ENCODE assay signal across 13 cellular contexts in the genomic region with DNA sequence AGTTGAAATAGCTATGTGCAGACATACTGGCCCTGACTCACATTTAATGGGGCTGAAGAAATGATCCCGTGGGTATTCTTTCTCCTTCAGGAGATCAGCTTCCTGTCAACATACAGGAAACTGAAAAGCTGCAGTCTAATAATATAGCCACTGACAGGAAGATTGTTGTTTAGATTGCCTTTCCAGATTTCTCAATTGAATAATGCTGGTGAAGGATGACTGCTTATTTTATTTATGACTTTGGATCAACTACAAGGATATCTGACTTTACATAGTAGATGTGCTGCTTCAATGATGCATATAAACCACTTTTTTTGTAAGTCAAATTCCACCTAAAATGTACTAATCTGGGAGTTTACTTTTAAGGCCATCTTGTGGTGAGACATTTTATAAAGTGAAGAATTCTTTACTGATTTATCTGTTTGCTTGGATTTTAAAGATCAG.
DNase-seq lines count a peak whose midpoint lies in the region; ATAC-seq, FAIRE-seq and TF ChIP-seq lines count a peak whose summit lies in the region.
"Had no signal": no experiment of that assay in that cellular context is flagged by ENCODE, and none has a peak within 500 bp of the region (broad histone marks: within the 10 kb centered on the region; RNA-seq: fewer than 3 reads in every experiment).

No MANE protein-coding gene starts in this region.

- H3K27ac ChIP-seq in mammary epithelial cell (ENCODE audit: insufficient read depth, low read depth, low read length) (no peak overlapping the region), subcutaneous abdominal adipose tissue (ENCODE audit: low read depth, low read length) (peak overlapping the region; percentile 25), kidney (ENCODE audit: low read depth in 2 of 2, low read length in 2 of 2) (no peak overlapping the region)
- H3K27ac ChIP-seq: upper lobe of left lung had no signal

- no peaks in the 10 kb centered on the region for H3K79me2 ChIP-seq in mammary epithelial cell (ENCODE audit: insufficient read depth, low read length)

- no peaks in the 10 kb centered on the region for H3K9me3 ChIP-seq in mammary epithelial cell (replicated peaks; ENCODE audit: insufficient read depth, low read length)
- no peaks in the 10 kb centered on the region for H3K9me3 ChIP-seq in subcutaneous abdominal adipose tissue (ENCODE audit: control insufficient read depth in 5 of 5, low read length in 5 of 5)
- no peaks in the 10 kb centered on the region for H3K9me3 ChIP-seq in kidney (ENCODE audit: control insufficient read depth in 1 of 2, low read length in 2 of 2)
- H3K9me3 ChIP-seq: upper lobe of left lung had no signal

- in situ Hi-C loops in mammary epithelial cell (cut with MboI; ENCODE audit: low sequenced_read_pairs in 2 of 2) = no loop called here

- peak; percentile 5 for TF ChIP-seq CTCF in MCF 10A (IDR thresholded peaks at IDR 0.05; ENCODE audit: unreplicated experiment)
- no peak for TF ChIP-seq CTCF in mammary epithelial cell (conservative IDR thresholded peaks at IDR 0.05 in 1 of 2, IDR thresholded peaks at IDR 0.05 in 1 of 2; ENCODE audit: extremely low read depth in 1 of 2, insufficient read depth in 1 of 2, low read depth in 1 of 2, low read length in 2 of 2)
- TF ChIP-seq CTCF in fibroblast of the aortic adventitia (IDR thresholded peaks at IDR 0.05; ENCODE audit: insufficient read depth, low read length) = no peak
- no peak for TF ChIP-seq CTCF in kidney (IDR thresholded peaks at IDR 0.05; ENCODE audit: borderline replicate concordance, extremely low read depth, insufficient read depth)

- H3K27me3 Mint-ChIP-seq in MCF 10A (ENCODE audit: insufficient read depth, unreplicated experiment) = no peaks in the 10 kb centered on the region

- DNase-seq in MCF 10A (ENCODE audit: unreplicated experiment) = peak; percentile 45
- no peak for DNase-seq in mammary epithelial cell
- peak; percentile 79 for DNase-seq in fibroblast of the aortic adventitia (ENCODE audit: low read depth)
- DNase-seq in kidney = no peak
- no peak for DNase-seq in stimulated activated CD4-positive, alpha-beta T cell treated with anti-CD3 and anti-CD28 coated beads, Interleukin-2, amount 100 ng/mL, for 48 hours
- DNase-seq: 8988T; activated T-cell treated with anti-CD3 and anti-CD28 coated beads for 4 hours; MV-4-11; NK-92 treated with Interleukin-12 subunit alpha and Interleukin-12 subunit beta, amount 100 ng/mL, for 24 hours; upper lobe of left lung had no signal

- H3K36me3 ChIP-seq in mammary epithelial cell (ENCODE audit: insufficient read depth, low read length) (no peaks in the 10 kb centered on the region), subcutaneous abdominal adipose tissue (ENCODE audit: control insufficient read depth in 5 of 5, insufficient read depth in 5 of 5, low read length in 5 of 5) (no peaks in the 10 kb centered on the region), kidney (ENCODE audit: control insufficient read depth in 1 of 2, insufficient read depth in 2 of 2, low read length in 2 of 2) (no peaks in the 10 kb centered on the region)
- H3K36me3 ChIP-seq: upper lobe of left lung had no signal

- peaks cover 41% of the 10 kb centered on the region for H3K4me1 Mint-ChIP-seq in MCF 10A (ENCODE audit: insufficient read depth, unreplicated experiment)

- H3K4me1 ChIP-seq in mammary epithelial cell (ENCODE audit: insufficient read depth, low read length) (peaks cover 15% of the 10 kb centered on the region), subcutaneous abdominal adipose tissue (ENCODE audit: control insufficient read depth in 5 of 5, insufficient read depth in 5 of 5, low read length in 5 of 5) (peaks cover 0 to 24% (median 9%) of the 10 kb centered on the region in 5 donors), kidney (ENCODE audit: control insufficient read depth in 1 of 2, insufficient read depth in 1 of 2, low read depth in 1 of 2, low read length in 2 of 2) (peaks cover 0 to 11% of the 10 kb centered on the region in 2 donors)

- H3K27me3 ChIP-seq in mammary epithelial cell (ENCODE audit: insufficient read depth, low read length) (no peaks in the 10 kb centered on the region), subcutaneous abdominal adipose tissue (ENCODE audit: control insufficient read depth in 5 of 5, insufficient read depth in 4 of 5, low read length in 5 of 5) (no peaks in the 10 kb centered on the region)
- H3K27me3 ChIP-seq: upper lobe of left lung had no signal

- H2AFZ ChIP-seq in mammary epithelial cell (ENCODE audit: low read depth, low read length) = no peak overlapping the region

- ATAC-seq in SK-N-SH treated with all-trans-retinoic acid at 6 μM for 48 hours (peak; percentile 83), HG02623 (IDR thresholded peaks at IDR 0.05; ENCODE audit: unreplicated experiment) (no peak)

- POLR2A ChIA-PET in MCF 10A (lab: Yijun Ruan, JAX) = interaction anchor here (1.2 kb wide), 1 partner anchor 16 kb away, joined by 3 read pairs; no protein-coding TSS in a partner anchor

- no peaks in the 10 kb centered on the region for H3K36me3 Mint-ChIP-seq in MCF 10A (ENCODE audit: insufficient read depth, unreplicated experiment)

- H3K9ac ChIP-seq in mammary epithelial cell (ENCODE audit: insufficient read depth, low read length) (no peak overlapping the region), subcutaneous abdominal adipose tissue (ENCODE audit: low read length in 5 of 5) (no peak overlapping the region), kidney (ENCODE audit: low read length in 2 of 2) (no peak overlapping the region)

- H3K9me3 Mint-ChIP-seq in MCF 10A (ENCODE audit: unreplicated experiment) = peaks cover 16% of the 10 kb centered on the region

- H4K20me1 ChIP-seq in mammary epithelial cell (ENCODE audit: insufficient read depth, low read length) = no peaks in the 10 kb centered on the region

- no peak overlapping the region for H3K4me3 Mint-ChIP-seq in MCF 10A (ENCODE audit: unreplicated experiment)

- no peak overlapping the region for H3K4me3 ChIP-seq in mammary epithelial cell (replicated peaks in 1 of 3; ENCODE audit: insufficient read depth in 1 of 3, low read depth in 2 of 3, low read length in 3 of 3)
- H3K4me3 ChIP-seq in fibroblast of the aortic adventitia (ENCODE audit: low read depth, low read length) = no peak overlapping the region
- no peak overlapping the region for H3K4me3 ChIP-seq in subcutaneous abdominal adipose tissue (ENCODE audit: low read depth in 1 of 5, low read length in 5 of 5)
- H3K4me3 ChIP-seq in kidney (ENCODE audit: low read length in 2 of 2) = no peak overlapping the region
- H3K4me3 ChIP-seq: upper lobe of left lung had no signal

- WGBS in mammary epithelial cell (ENCODE audit: low coverage, missing lambda C conversion rate) = 100% methylated on average over 1 of the region's 1 CpG

- intact Hi-C loops in MCF 10A (cut with micrococcal nuclease) = no loop called here
- intact Hi-C loops in mammary epithelial cell (cut with micrococcal nuclease) = no loop called here
- intact Hi-C loops in kidney (cut with DNase I) = no loop called here

- dilution Hi-C loops in mammary epithelial cell (cut with HindIII; ENCODE audit: low sequenced_read_pairs) = no loop called here

- peak overlapping the region; percentile 54 for H3K27ac Mint-ChIP-seq in MCF 10A (ENCODE audit: low read depth, unreplicated experiment)

- no peak overlapping the region for H3K4me2 ChIP-seq in mammary epithelial cell (ENCODE audit: insufficient read depth, low read depth, low read length)

- CTCF ChIA-PET in MCF 10A (lab: Yijun Ruan, JAX) = interaction anchor here (0.6 to 1.2 kb wide), 3 partner anchors 18 to 168 kb away, joined by 3 to 4 read pairs (median 4); no protein-coding TSS in a partner anchor
- CTCF ChIA-PET in mammary epithelial cell (lab: Charles Lee; ENCODE audit: low non-redundant PET) = no interaction called here

- BruUV-seq in MCF 10A (replicated peaks; lab: Mats Ljungman, UMichigan) (no TSS peak), mammary epithelial cell (replicated peaks; lab: Mats Ljungman, UMichigan) (no TSS peak)

- FAIRE-seq in kidney (lab: Jason Lieb, UNC) = no peak

TF ChIP-seq in SK-N-SH treated with all-trans-retinoic acid at 6 μM for 48 hours, 23 proteins besides CTCF, POLR2A, EP300 and RAD21 (continues in another document):
- TF ChIP-seq TCF4 (CRISPR knock-in tag; IDR thresholded peaks at IDR 0.05; ENCODE audit: borderline replicate concordance) (no peak), ZNF8 (CRISPR knock-in tag; IDR thresholded peaks at IDR 0.05) (no peak), ISL1 (CRISPR knock-in tag; IDR thresholded peaks at IDR 0.05) (peak; percentile 89)
- TF ChIP-seq, protein P1, sequence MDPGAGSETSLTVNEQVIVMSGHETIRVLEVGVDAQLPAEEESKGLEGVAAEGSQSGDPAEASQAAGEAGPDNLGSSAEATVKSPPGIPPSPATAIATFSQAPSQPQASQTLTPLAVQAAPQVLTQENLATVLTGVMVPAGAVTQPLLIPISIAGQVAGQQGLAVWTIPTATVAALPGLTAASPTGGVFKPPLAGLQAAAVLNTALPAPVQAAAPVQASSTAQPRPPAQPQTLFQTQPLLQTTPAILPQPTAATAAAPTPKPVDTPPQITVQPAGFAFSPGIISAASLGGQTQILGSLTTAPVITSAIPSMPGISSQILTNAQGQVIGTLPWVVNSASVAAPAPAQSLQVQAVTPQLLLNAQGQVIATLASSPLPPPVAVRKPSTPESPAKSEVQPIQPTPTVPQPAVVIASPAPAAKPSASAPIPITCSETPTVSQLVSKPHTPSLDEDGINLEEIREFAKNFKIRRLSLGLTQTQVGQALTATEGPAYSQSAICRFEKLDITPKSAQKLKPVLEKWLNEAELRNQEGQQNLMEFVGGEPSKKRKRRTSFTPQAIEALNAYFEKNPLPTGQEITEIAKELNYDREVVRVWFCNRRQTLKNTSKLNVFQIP (CRISPR knock-in tag; IDR thresholded peaks at IDR 0.05; ENCODE audit: borderline replicate concordance, low read depth) = 0 out of 2 replicates have a peak, but pooled peaks have one; percentile 17
- TF ChIP-seq, protein P2, sequence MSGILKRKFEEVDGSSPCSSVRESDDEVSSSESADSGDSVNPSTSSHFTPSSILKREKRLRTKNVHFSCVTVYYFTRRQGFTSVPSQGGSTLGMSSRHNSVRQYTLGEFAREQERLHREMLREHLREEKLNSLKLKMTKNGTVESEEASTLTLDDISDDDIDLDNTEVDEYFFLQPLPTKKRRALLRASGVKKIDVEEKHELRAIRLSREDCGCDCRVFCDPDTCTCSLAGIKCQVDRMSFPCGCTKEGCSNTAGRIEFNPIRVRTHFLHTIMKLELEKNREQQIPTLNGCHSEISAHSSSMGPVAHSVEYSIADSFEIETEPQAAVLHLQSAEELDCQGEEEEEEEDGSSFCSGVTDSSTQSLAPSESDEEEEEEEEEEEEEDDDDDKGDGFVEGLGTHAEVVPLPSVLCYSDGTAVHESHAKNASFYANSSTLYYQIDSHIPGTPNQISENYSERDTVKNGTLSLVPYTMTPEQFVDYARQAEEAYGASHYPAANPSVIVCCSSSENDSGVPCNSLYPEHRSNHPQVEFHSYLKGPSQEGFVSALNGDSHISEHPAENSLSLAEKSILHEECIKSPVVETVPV (CRISPR knock-in tag; IDR thresholded peaks at IDR 0.05) = peak; percentile 46; the same call in 1 of the 2 replicates

Comparison
In these comparisons a context has a peak if more than half of its experiments do, and no peak if none do; other contexts are left out.
1. DNase-seq: peak in MCF 10A (single experiment) and fibroblast of the aortic adventitia (single experiment); none in mammary epithelial cell (single experiment), kidney (single experiment) and stimulated activated CD4-positive, alpha-beta T cell treated with anti-CD3 and anti-CD28 coated beads, Interleukin-2, amount 100 ng/mL, for 48 hours (0 of 2).